8 cellular contexts compared by ENCODE assay signal in genomic region chr7:91880413-91881241, GRCh38. TPM values are rescaled to one million over a fixed set of nuclear protein-coding genes. Genes with fewer than 3 reads are reported as not detected.
DNase-seq lines count a peak whose midpoint lies in the region; ATAC-seq, FAIRE-seq and TF ChIP-seq lines count a peak whose summit lies in the region.

TSS of gene MTERF1 (minus strand) at chr7:91880702. CDS start at chr7:91880083, 619 bp downstream.

- CTCF ChIA-PET in BJ (lab: Yijun Ruan, JAX): interaction anchor here (0.6 to 1.8 kb wide), 19 partner anchors 8 to 826 kb away, joined by 3 to 16 read pairs (median 4); partner anchors contain the start of gene GATAD1

- TF ChIP-seq CTCF in BJ (IDR thresholded peaks at IDR 0.05; ENCODE audit: insufficient read depth, low read depth, low read length) (peak; percentile 97), colonic mucosa (IDR thresholded peaks at IDR 0.05) (peak; percentile 93)

- POLR2A ChIA-PET in BJ (lab: Charles Lee): no interaction called here

- H3K36me3 ChIP-seq in BJ (ENCODE audit: control insufficient read depth, insufficient read depth, low read length): no peaks in the 10 kb centered on the region; the same call in 1 of the 2 replicates
- no peaks in the 10 kb centered on the region for H3K36me3 ChIP-seq in colonic mucosa

- intact Hi-C loops in colonic mucosa (cut with DNase I): loop anchor here (5.0 kb wide), 1 partner anchor 62 kb away; the partner anchor contains the start of gene AKAP9

- H3K4me3 ChIP-seq in BJ (ENCODE audit: low read depth, low read length): peak within 1 kb of the TSS; percentile 90
- peak within 1 kb of the TSS; percentile 74 for H3K4me3 ChIP-seq in colonic mucosa

- FAIRE-seq in GM19239 (lab: Jason Lieb, UNC): peak; percentile 99

- no peaks in the 10 kb centered on the region for H3K4me1 ChIP-seq in colonic mucosa

- peak; percentile 95 for ATAC-seq in HG03457 (IDR thresholded peaks at IDR 0.05; ENCODE audit: unreplicated experiment)
- peak; percentile 100 for ATAC-seq in left lobe of liver

- DNase-seq in BJ (ENCODE audit: low read depth): peak; percentile 30
- peak; percentile 77 for DNase-seq in GM19239 (ENCODE audit: insufficient read length, low spot score)
- DNase-seq in NCI-H524 (lab: John Stamatoyannopoulos, UW): peak; percentile 96
- DNase-seq in activated CD4-positive, alpha-beta T cell treated with anti-CD3 and anti-CD28 coated beads for 4 hours: peak; percentile 92
- DNase-seq in colonic mucosa: peak; percentile 94
- DNase-seq in left lobe of liver (ENCODE audit: low spot score): peak; percentile 90
- DNase-seq in stimulated activated CD4-positive, alpha-beta T cell treated with anti-CD3 and anti-CD28 coated beads, Interleukin-2, amount 100 ng/mL, for 4 hours (ENCODE audit: low read depth): peak; percentile 91

- H3K9ac ChIP-seq in colonic mucosa (ENCODE audit: low read depth in 2 of 2, low read length in 2 of 2): peak within 1 kb of the TSS; percentile 64 to 69

- peak within 1 kb of the TSS; percentile 28 for H3K27ac ChIP-seq in colonic mucosa

- H3K27me3 ChIP-seq in BJ (ENCODE audit: control insufficient read depth, insufficient read depth, low read length) (no peaks in the 10 kb centered on the region), colonic mucosa (no peaks in the 10 kb centered on the region)

- H3K9me3 ChIP-seq in colonic mucosa: no peaks in the 10 kb centered on the region

RNA-seq across cellular contexts. Expression of gene MTERF1, which starts in this region (rescaled TPM):
- 3.6 and 7.1 TPM in 2 replicates for polyA plus RNA-seq in BJ (2011; rRNA removed)
- 4.8 TPM in 2 replicates for polyA minus RNA-seq in BJ (2011; rRNA and poly(A)+ RNA removed)
- 10 to 100 TPM; 14.8 to 16.8 TPM for total RNA-seq in colonic mucosa
- 6.6 TPM for total RNA-seq in left lobe of liver

Comparison
In these comparisons a context has a peak if more than half of its experiments do, and no peak if none do; other contexts are left out.
1. Peak in every context shown above with its lines: DNase-seq, ATAC-seq, H3K4me3 ChIP-seq and H3K27ac ChIP-seq.
2. DNase-seq: peak in every context shown above with its lines; median percentile 96 in NCI-H524; 94 in colonic mucosa; 92 in activated CD4-positive, alpha-beta T cell treated with anti-CD3 and anti-CD28 coated beads for 4 hours; 91 in stimulated activated CD4-positive, alpha-beta T cell treated with anti-CD3 and anti-CD28 coated beads, Interleukin-2, amount 100 ng/mL, for 4 hours; 90 in left lobe of liver; 77 in GM19239; 30 in BJ.